ENCODE assay signal across 6 cellular contexts in the genomic region with DNA sequence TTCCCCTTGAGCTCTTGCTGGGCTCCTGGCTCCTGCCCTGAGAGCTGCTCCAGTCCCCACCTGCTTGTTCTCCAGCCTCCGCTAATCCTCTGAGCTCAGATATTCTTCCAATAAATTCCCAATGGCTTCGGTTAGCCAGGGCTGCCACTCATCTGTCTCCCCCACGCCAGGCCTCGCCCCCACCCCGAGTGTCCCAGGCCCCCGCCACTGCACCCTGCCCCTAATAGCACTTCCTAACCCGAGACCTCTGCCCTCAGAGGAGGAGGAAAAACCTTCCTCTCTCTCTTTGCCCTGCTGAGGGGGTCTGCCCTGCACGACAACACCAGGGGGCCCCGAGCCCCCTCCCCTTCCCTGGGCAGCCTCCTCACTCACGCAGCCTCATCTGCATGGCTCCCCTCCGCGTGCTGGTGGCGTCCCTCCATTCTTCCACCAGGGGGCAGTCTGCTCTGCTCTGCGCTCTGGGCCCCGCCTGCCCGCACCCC. TPM values are rescaled to one million over a fixed set of nuclear protein-coding genes. Genes with fewer than 3 reads are reported as not detected.
A peak's percentile ranks its signal among the peaks of the same experiment; 100 is the strongest.
DNase-seq lines count a peak whose midpoint lies in the region; ATAC-seq and TF ChIP-seq lines count a peak whose summit lies in the region.

No MANE protein-coding gene starts in this region.

- H3K9ac ChIP-seq in MM.1S (ENCODE audit: low read length), result no peak overlapping the region

- no peak overlapping the region for H2AFZ ChIP-seq in MM.1S (ENCODE audit: low read length)

- H3F3A ChIP-seq in MM.1S (ENCODE audit: insufficient read depth, low read length), result peaks cover 28% of the 10 kb centered on the region

- TF ChIP-seq CTCF in AG09319 (IDR thresholded peaks at IDR 0.05; ENCODE audit: low read depth, low read length) (peak; percentile 51), MM.1S (IDR thresholded peaks at IDR 0.05; ENCODE audit: low read length) (peak; percentile 43), adrenal gland (IDR thresholded peaks at IDR 0.05) (peak in 5 of 6 experiments; percentile 19 to 52 (median 35)), natural killer cell (IDR thresholded peaks at IDR 0.05) (no peak)

- intact Hi-C loops in adrenal gland (cut with DNase I) (no loop called here), natural killer cell (cut with micrococcal nuclease) (no loop called here)

- H3K9me3 ChIP-seq in MM.1S (replicated peaks; ENCODE audit: insufficient read depth, low read length) (no peaks in the 10 kb centered on the region), adrenal gland (replicated peaks in 1 of 3) (no peaks in the 10 kb centered on the region), MG63 (peaks cover 7% of the 10 kb centered on the region; the same call in 1 of the 2 replicates)

- no peak overlapping the region for H3K4me2 ChIP-seq in MM.1S (ENCODE audit: low read depth, low read length)

- H3K4me3 ChIP-seq in MM.1S (ENCODE audit: low read length) (no peak overlapping the region), adrenal gland (no peak overlapping the region), MG63 (no peak overlapping the region)

- no peak for TF ChIP-seq POLR2A in adrenal gland (IDR thresholded peaks at IDR 0.05)

- H3K27ac ChIP-seq in MM.1S (ENCODE audit: low read length) (no peak overlapping the region), adrenal gland (no peak overlapping the region)

- H3K4me3 Mint-ChIP-seq in natural killer cell, result no peak overlapping the region

- DNase-seq in AG09319 (ENCODE audit: extremely low read depth, low read depth) (no peak), MM.1S (peak; percentile 28), adrenal gland (peak in 3 of 7 donors; percentile 22 to 44 (median 40)), natural killer cell (no peak), MG63 (no peak), GM19240 (ENCODE audit: insufficient read length, low spot score) (no peak)

- H3K4me1 Mint-ChIP-seq in natural killer cell, result peaks cover 0 to 10% of the 10 kb centered on the region in 2 donors

- peak; percentile 61 to 89 (median 83) for ATAC-seq in natural killer cell

- no peaks in the 10 kb centered on the region for H3K9me2 ChIP-seq in MM.1S (replicated peaks; ENCODE audit: insufficient read depth, low read length)

- no peaks in the 10 kb centered on the region for H3K79me2 ChIP-seq in MM.1S (ENCODE audit: low read length)

- peaks cover 20% of the 10 kb centered on the region for H3K4me1 ChIP-seq in MM.1S (ENCODE audit: low read length)
- no peaks in the 10 kb centered on the region for H3K4me1 ChIP-seq in adrenal gland (replicated peaks in 1 of 2)

- peaks cover 8% of the 10 kb centered on the region in 2 donors for H3K27me3 Mint-ChIP-seq in natural killer cell (ENCODE audit: low read depth in 2 of 2)

- H3K36me3 ChIP-seq in MM.1S (replicated peaks; ENCODE audit: insufficient read depth, low read length), result no peaks in the 10 kb centered on the region
- no peaks in the 10 kb centered on the region for H3K36me3 ChIP-seq in adrenal gland (replicated peaks in 1 of 2)
- no peaks in the 10 kb centered on the region for H3K36me3 ChIP-seq in MG63

- H3K9me3 Mint-ChIP-seq in natural killer cell, result no peaks in the 10 kb centered on the region

- no peaks in the 10 kb centered on the region for H4K20me1 ChIP-seq in MM.1S (ENCODE audit: insufficient read depth, low read length)

- H3K27me3 ChIP-seq in MM.1S (replicated peaks; ENCODE audit: insufficient read depth, low read length) (peaks cover 21% of the 10 kb centered on the region), adrenal gland (peaks cover 6% of the 10 kb centered on the region), MG63 (peaks cover 10% of the 10 kb centered on the region; the same call in 1 of the 2 replicates)

- 0 to 10% (median 5%) methylated on average over 1 to 16 of the region's 16 CpGs for WGBS in adrenal gland, 4 donors

- H3K27ac Mint-ChIP-seq in natural killer cell, result peak overlapping the region in 1 of 2 donors; percentile 26

- no peaks in the 10 kb centered on the region for H3K36me3 Mint-ChIP-seq in natural killer cell

RNA-seq across cellular contexts. Expression of gene LCN15, which starts 5.4 kb away (rescaled TPM):
- not detected for total RNA-seq in adrenal gland
- not detected for polyA plus RNA-seq in adrenal gland
- not detected for total RNA-seq in natural killer cell
- not detected in 2 replicates for total RNA-seq in MG63 (2014; rRNA removed; shearing (Covaris generic); ENCODE audit: low replicate concordance)

RNA-seq across cellular contexts. Expression of gene LCN8, which starts 11.7 kb away (rescaled TPM):
- total RNA-seq in adrenal gland (not detected), natural killer cell (not detected)
- not detected for polyA plus RNA-seq in adrenal gland
- total RNA-seq in MG63 (2014; rRNA removed; shearing (Covaris generic); ENCODE audit: low replicate concordance), result not detected in 2 replicates

RNA-seq across cellular contexts. Expression of gene TMEM141, which starts 21.4 kb away (rescaled TPM):
- 10 to 100 TPM; 31.3 to 78.7 (median 57.1) TPM for total RNA-seq in adrenal gland
- 10 to 100 TPM; 46.7 to 94.8 (median 76.3) TPM for polyA plus RNA-seq in adrenal gland
- total RNA-seq in natural killer cell, result 10 to 100 TPM; 22.4 to 26.9 (median 26.6) TPM
- total RNA-seq in MG63 (2014; rRNA removed; shearing (Covaris generic); ENCODE audit: low replicate concordance), result 53.9 and 57.5 TPM in 2 replicates

RNA-seq across cellular contexts. Expression of gene LCN6, which starts 21.4 kb away (rescaled TPM):
- total RNA-seq in adrenal gland (10 to 100 TPM in 1 of 8 donors, 1 to 10 TPM in 1, under 1 TPM in 2, not detected in 4; 0.43 to 25.4 (median 1.1) TPM), natural killer cell (not detected)
- 10 to 100 TPM in 1 of 3 donors, 1 to 10 TPM in 1, not detected in 1; 2.8 to 20.8 TPM for polyA plus RNA-seq in adrenal gland
- total RNA-seq in MG63 (2014; rRNA removed; shearing (Covaris generic); ENCODE audit: low replicate concordance), result not detected in 2 replicates

RNA-seq across cellular contexts. Expression of gene CCDC183, which starts 26.4 kb away (rescaled TPM):
- total RNA-seq in adrenal gland (1 to 10 TPM in 5 of 8 donors, under 1 TPM in 2, not detected in 1; 0.46 to 3.3 (median 1.7) TPM), natural killer cell (under 1 TPM; 0.56 to 0.75 (median 0.65) TPM)
- polyA plus RNA-seq in adrenal gland, result 10 to 100 TPM in 1 of 3 donors, 1 to 10 TPM in 1, under 1 TPM in 1; 0.60 to 17.5 (median 2.4) TPM
- not detected in 2 replicates for total RNA-seq in MG63 (2014; rRNA removed; shearing (Covaris generic); ENCODE audit: low replicate concordance)
